8 cellular contexts compared by ENCODE assay signal in genomic region chrX:49915352-49916222, GRCh38. TPM values are rescaled to one million over a fixed set of nuclear protein-coding genes. Genes with fewer than 3 reads are reported as not detected.
DNase-seq lines count a peak whose midpoint lies in the region; ATAC-seq and TF ChIP-seq lines count a peak whose summit lies in the region.

No MANE protein-coding gene starts in this region.

- H3K27ac ChIP-seq in ascending aorta: no peak overlapping the region

- no peak overlapping the region for H3K4me2 ChIP-seq in Loucy (ENCODE audit: low read depth, low read length, poor library complexity, severe bottlenecking)

- H3K27ac Mint-ChIP-seq in Calu3 (ENCODE audit: unreplicated experiment): no peak overlapping the region

- CTCF ChIA-PET in Calu3 (lab: Charles Lee): interaction anchor here (0.8 to 1.7 kb wide), 2 partner anchors 39 to 166 kb away, joined by 3 read pairs; no protein-coding TSS in a partner anchor

- intact Hi-C loops in Calu3 (cut with micrococcal nuclease; ENCODE audit: unreplicated experiment): loop anchor here (1.0 to 2.0 kb wide), 2 partner anchors 166 to 289 kb away; partner anchors contain the start of gene CCNB3
- intact Hi-C loops in ascending aorta (cut with DNase I): loop anchor here (5.0 kb wide), 3 partner anchors 287 to 787 kb away; partner anchors contain the start of genes AKAP4 and CCNB3

- H3K4me1 ChIP-seq in Loucy (ENCODE audit: insufficient read depth, low read length, poor library complexity, severe bottlenecking) (no peaks in the 10 kb centered on the region), ascending aorta (no peaks in the 10 kb centered on the region)

- no peaks in the 10 kb centered on the region for H3K9me3 ChIP-seq in Loucy (ENCODE audit: insufficient read depth, low read depth, low read length)
- H3K9me3 ChIP-seq in ascending aorta: no peaks in the 10 kb centered on the region

- no peaks in the 10 kb centered on the region for H3K36me3 ChIP-seq in Loucy (ENCODE audit: insufficient read depth, low read length)
- no peaks in the 10 kb centered on the region for H3K36me3 ChIP-seq in ascending aorta

- no TSS peak for BruUV-seq in Calu3 (replicated peaks; lab: Mats Ljungman, UMichigan)

- peaks cover 4% of the 10 kb centered on the region for H3K27me3 Mint-ChIP-seq in Calu3 (ENCODE audit: unreplicated experiment)

- H3K36me3 Mint-ChIP-seq in Calu3 (ENCODE audit: insufficient read depth, unreplicated experiment): no peaks in the 10 kb centered on the region

- H3K79me2 ChIP-seq in Loucy (ENCODE audit: insufficient read depth, low read length): no peaks in the 10 kb centered on the region

- H3F3A ChIP-seq in Loucy (ENCODE audit: low read depth): no peaks in the 10 kb centered on the region

- H3K9me2 ChIP-seq in Loucy (replicated peaks; ENCODE audit: low read depth, low read length): no peaks in the 10 kb centered on the region

- H3K4me1 Mint-ChIP-seq in Calu3 (ENCODE audit: low read depth, unreplicated experiment): no peaks in the 10 kb centered on the region

- no peaks in the 10 kb centered on the region for H3K9me3 Mint-ChIP-seq in Calu3 (ENCODE audit: low read depth, unreplicated experiment)

- peak; percentile 67 for TF ChIP-seq CTCF in Calu3 (IDR thresholded peaks at IDR 0.05; ENCODE audit: unreplicated experiment)
- TF ChIP-seq CTCF in Loucy (conservative IDR thresholded peaks at IDR 0.05; ENCODE audit: low read length): peak; percentile 74
- TF ChIP-seq CTCF in ascending aorta (IDR thresholded peaks at IDR 0.05): peak; percentile 45 to 82 (median 70)

- peak overlapping the region; percentile 51 for H3K4me3 ChIP-seq in Loucy (ENCODE audit: low read length, poor library complexity, severe bottlenecking)
- H3K4me3 ChIP-seq in ascending aorta: no peak overlapping the region

- peak overlapping the region; percentile 84; the same call in 1 of the 2 replicates for H2AFZ ChIP-seq in Loucy (ENCODE audit: low read length)

- H4K20me1 ChIP-seq in Loucy (ENCODE audit: insufficient read depth, low read length, poor library complexity, severe bottlenecking): no peaks in the 10 kb centered on the region

- ATAC-seq in GM19372 (IDR thresholded peaks at IDR 0.05; ENCODE audit: low read depth, unreplicated experiment): peak; percentile 54
- no peak for ATAC-seq in HG03108 (IDR thresholded peaks at IDR 0.05; ENCODE audit: unreplicated experiment)

- no peak overlapping the region for H3K4me3 Mint-ChIP-seq in Calu3 (ENCODE audit: low read depth, unreplicated experiment)

- DNase-seq in Calu3 (peak; percentile 52), SK-N-DZ (ENCODE audit: low spot score) (peak; percentile 48), ascending aorta (ENCODE audit: low spot score in 2 of 2) (peak in 1 of 2 donors; percentile 70), inferior parietal cortex (ENCODE audit: extremely low spot score) (peak; percentile 49)
- DNase-seq in stimulated activated CD4-positive, alpha-beta T cell treated with anti-CD3 and anti-CD28 coated beads, Interleukin-1b, Interleukin-23, amount 100 ng/mL, for 48 hours: peak; percentile 29

- H3K27me3 ChIP-seq in Loucy (ENCODE audit: insufficient read depth, low read length, poor library complexity, severe bottlenecking): no peaks in the 10 kb centered on the region
- no peaks in the 10 kb centered on the region for H3K27me3 ChIP-seq in ascending aorta

- no peak overlapping the region for H3K9ac ChIP-seq in Loucy (ENCODE audit: low read depth, low read length, poor library complexity, severe bottlenecking)

RNA-seq across cellular contexts. Expression of gene CLCN5, which starts 6.8 kb away (rescaled TPM):
- total RNA-seq in Calu3 (2022) (13.6 and 19.1 TPM in 2 replicates), ascending aorta (2.0 TPM)
- polyA plus RNA-seq in SK-N-DZ (2014; cell fraction: cytosol; rRNA removed): 10.5 and 13.2 TPM in 2 replicates
- polyA plus RNA-seq in SK-N-DZ (2014; cell fraction: nucleus; rRNA removed): 14.5 and 21.2 TPM in 2 replicates

RNA-seq across cellular contexts. Expression of gene USP27X, which starts 36.3 kb away (rescaled TPM):
- total RNA-seq in Calu3 (2022) (3.1 and 4.2 TPM in 2 replicates), ascending aorta (not detected)
- 2.8 and 4.5 TPM in 2 replicates for polyA plus RNA-seq in SK-N-DZ (2014; cell fraction: cytosol; rRNA removed)
- polyA plus RNA-seq in SK-N-DZ (2014; cell fraction: nucleus; rRNA removed): 0.89 and 2.5 TPM in 2 replicates
